20 cellular contexts compared by ENCODE assay signal in the genomic region with DNA sequence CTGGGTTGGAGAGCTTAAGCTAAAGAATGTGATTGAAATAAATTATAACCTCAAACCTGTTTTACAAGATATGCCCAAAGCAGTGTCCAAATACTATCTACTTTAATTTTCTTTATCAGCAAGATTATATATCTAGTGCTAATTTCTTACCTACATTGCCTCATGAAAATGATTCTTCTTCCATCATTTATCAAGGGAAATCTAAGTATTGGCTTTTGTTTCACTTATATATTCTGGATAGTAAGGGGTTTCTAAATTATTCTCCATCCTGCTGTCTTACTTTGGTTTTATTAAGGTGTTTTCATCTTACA.
"Had no signal": no experiment of that assay in that cellular context is flagged by ENCODE, and none has a peak within 500 bp of the region (broad histone marks: within the 10 kb centered on the region; RNA-seq: fewer than 3 reads in every experiment).

No MANE protein-coding gene starts in this region.

- H3K27ac Mint-ChIP-seq: activated CD4-positive, alpha-beta memory T cell treated with anti-CD3 and anti-CD28 coated beads for 36 hours; activated CD8-positive, alpha-beta memory T cell treated with anti-CD3 and anti-CD28 coated beads, Interleukin-2, amount 10 ng/mL, durations not matched to agents 7 days and 5 days; activated naive CD4-positive, alpha-beta T cell treated with anti-CD3 and anti-CD28 coated beads, Interleukin-2, amount 10 ng/mL, durations not matched to agents 7 days and 5 days; naive thymus-derived CD8-positive, alpha-beta T cell; stimulated activated naive CD8-positive, alpha-beta T cell treated with anti-CD3 and anti-CD28 coated beads, Interleukin-15, Interleukin-2, amounts not matched to agents 100 ng/mL and 50 ng/mL, for 24 hours had no signal

- H3K9me3 ChIP-seq: thyroid gland, upper lobe of right lung had no signal

- H3K36me3 ChIP-seq: cardiac muscle cell had no signal

- H3K27me3 ChIP-seq: cardiac muscle cell, thyroid gland, upper lobe of right lung had no signal

- H2AFZ ChIP-seq: parathyroid adenoma had no signal

- H3K9ac ChIP-seq: parathyroid adenoma had no signal

- H3K4me3 ChIP-seq: cardiac muscle cell, thyroid gland, upper lobe of right lung had no signal

- DNase-seq: activated CD4-positive, alpha-beta memory T cell treated with anti-CD3 and anti-CD28 coated beads for 36 hours; activated CD4-positive, alpha-beta T cell treated with anti-CD3 and anti-CD28 coated beads for 48 hours; activated CD4-positive, CD25-positive, alpha-beta regulatory T cell; activated CD8-positive, alpha-beta memory T cell treated with anti-CD3 and anti-CD28 coated beads, Interleukin-2, amount 10 ng/mL, durations not matched to agents 7 days and 5 days; activated effector memory CD4-positive, alpha-beta T cell treated with anti-CD3 and anti-CD28 coated beads, Interleukin-2, amount 50 U/mL, for 16 hours; activated naive CD4-positive, alpha-beta T cell treated with anti-CD3 and anti-CD28 coated beads, Interleukin-2, amount 10 ng/mL, durations not matched to agents 7 days and 5 days; activated T-cell treated with anti-CD3 and anti-CD28 coated beads for 4 hours; amygdala; effector CD4-positive, alpha-beta T cell; left colon; nucleus accumbens; right cardiac atrium; stimulated activated CD4-positive, alpha-beta T cell treated with anti-CD3 and anti-CD28 coated beads, Interleukin-4, amount 100 ng/mL, for 24 hours; T1000; thyroid gland; upper lobe of right lung had no signal

- H3K27ac ChIP-seq: cardiac muscle cell, parathyroid adenoma, upper lobe of right lung had no signal

- H3K4me3 Mint-ChIP-seq: activated CD4-positive, alpha-beta memory T cell treated with anti-CD3 and anti-CD28 coated beads for 36 hours; activated CD8-positive, alpha-beta memory T cell treated with anti-CD3 and anti-CD28 coated beads, Interleukin-2, amount 10 ng/mL, durations not matched to agents 7 days and 5 days; activated naive CD4-positive, alpha-beta T cell treated with anti-CD3 and anti-CD28 coated beads, Interleukin-2, amount 10 ng/mL, durations not matched to agents 7 days and 5 days; naive thymus-derived CD8-positive, alpha-beta T cell; stimulated activated naive CD8-positive, alpha-beta T cell treated with anti-CD3 and anti-CD28 coated beads, Interleukin-15, Interleukin-2, amounts not matched to agents 100 ng/mL and 50 ng/mL, for 24 hours had no signal

- H3K27me3 Mint-ChIP-seq: activated CD4-positive, alpha-beta memory T cell treated with anti-CD3 and anti-CD28 coated beads for 36 hours; activated CD8-positive, alpha-beta memory T cell treated with anti-CD3 and anti-CD28 coated beads, Interleukin-2, amount 10 ng/mL, durations not matched to agents 7 days and 5 days; activated naive CD4-positive, alpha-beta T cell treated with anti-CD3 and anti-CD28 coated beads, Interleukin-2, amount 10 ng/mL, durations not matched to agents 7 days and 5 days; naive thymus-derived CD8-positive, alpha-beta T cell; stimulated activated naive CD8-positive, alpha-beta T cell treated with anti-CD3 and anti-CD28 coated beads, Interleukin-15, Interleukin-2, amounts not matched to agents 100 ng/mL and 50 ng/mL, for 24 hours had no signal

- H3K36me3 Mint-ChIP-seq: activated CD4-positive, alpha-beta memory T cell treated with anti-CD3 and anti-CD28 coated beads for 36 hours; activated CD8-positive, alpha-beta memory T cell treated with anti-CD3 and anti-CD28 coated beads, Interleukin-2, amount 10 ng/mL, durations not matched to agents 7 days and 5 days; naive thymus-derived CD8-positive, alpha-beta T cell had no signal

- H3K79me2 ChIP-seq: parathyroid adenoma had no signal

- H3K9me3 Mint-ChIP-seq: activated CD4-positive, alpha-beta memory T cell treated with anti-CD3 and anti-CD28 coated beads for 36 hours; activated naive CD4-positive, alpha-beta T cell treated with anti-CD3 and anti-CD28 coated beads, Interleukin-2, amount 10 ng/mL, durations not matched to agents 7 days and 5 days; naive thymus-derived CD8-positive, alpha-beta T cell; stimulated activated naive CD8-positive, alpha-beta T cell treated with anti-CD3 and anti-CD28 coated beads, Interleukin-15, Interleukin-2, amounts not matched to agents 100 ng/mL and 50 ng/mL, for 24 hours had no signal

- H3K4me1 ChIP-seq: upper lobe of right lung had no signal

- ATAC-seq: activated CD8-positive, alpha-beta memory T cell treated with anti-CD3 and anti-CD28 coated beads, Interleukin-2, amount 10 ng/mL, durations not matched to agents 7 days and 5 days had no signal
